ENCODE assay signal across 1 cellular context in genomic region chr10:21700474-21700873, GRCh38.
A peak's percentile ranks its signal among the peaks of the same experiment; 100 is the strongest.
TF ChIP-seq lines count a peak whose summit lies in the region.

No MANE protein-coding gene starts in this region.

TF ChIP-seq in K562, 482 proteins besides CTCF, POLR2A, EP300 and RAD21 (continued from another document):
- TF ChIP-seq BCLAF1 (IDR thresholded peaks at IDR 0.05; ENCODE audit: borderline replicate concordance in 1 of 2, control insufficient read depth in 1 of 2, low read depth in 2 of 2, low read length in 1 of 2), result no peak
- no peak for TF ChIP-seq TAL1 (IDR thresholded peaks at IDR 0.05)
- no peak for TF ChIP-seq HDAC8 (tag; IDR thresholded peaks at IDR 0.05)
- no peak for TF ChIP-seq CC2D1A (IDR thresholded peaks at IDR 0.05)
- TF ChIP-seq ZNF280A (IDR thresholded peaks at IDR 0.05; ENCODE audit: low read depth, partially characterized antibody), result peak; percentile 55
- no peak for TF ChIP-seq THAP7 (CRISPR knock-in tag; IDR thresholded peaks at IDR 0.05)
- TF ChIP-seq COPS2 (conservative IDR thresholded peaks at IDR 0.05), result no peak
- TF ChIP-seq ELF2 (CRISPR knock-in tag; IDR thresholded peaks at IDR 0.05), result no peak
- TF ChIP-seq RBM25 (IDR thresholded peaks at IDR 0.05; ENCODE audit: low read depth, low read length, severe bottlenecking), result no peak
- no peak for TF ChIP-seq SIRT6 (IDR thresholded peaks at IDR 0.05; ENCODE audit: low read depth, low read length)
TF ChIP-seq in K562: peak in this region for 8.
